ENCODE assay signal across 15 cellular contexts in the genomic region with DNA sequence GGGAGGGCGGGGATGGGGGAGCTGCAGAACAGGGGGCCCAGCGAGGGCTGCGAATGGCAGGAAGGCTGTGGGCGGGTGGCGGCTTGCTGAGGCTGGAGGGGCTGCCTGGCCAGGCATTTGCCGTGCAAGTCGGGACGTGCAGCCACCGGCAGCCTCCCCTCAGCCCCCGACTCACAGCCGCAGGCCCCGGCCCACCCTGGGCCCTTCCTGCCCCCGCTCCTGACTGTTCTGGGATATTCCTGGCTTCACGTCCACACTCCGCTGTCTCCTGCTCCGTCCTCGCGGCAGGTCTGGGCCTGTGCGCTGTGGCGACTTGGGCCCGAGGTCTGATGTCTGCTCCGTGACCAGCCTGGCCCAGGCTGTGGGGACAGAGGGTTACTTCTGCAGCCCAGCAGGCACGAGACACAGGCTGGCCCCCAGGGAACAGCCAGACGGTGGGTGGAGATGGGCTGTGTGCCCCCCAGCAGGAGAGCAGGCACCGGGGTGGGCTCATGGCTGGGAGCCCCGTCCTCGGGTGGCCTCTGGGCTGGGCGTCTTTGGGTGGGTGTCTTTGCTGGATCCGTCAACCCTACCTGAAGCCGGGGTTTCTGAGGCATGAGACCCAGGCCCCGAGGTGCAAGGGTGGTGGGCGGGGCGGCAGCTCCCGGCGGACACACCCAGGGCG.
DNase-seq lines count a peak whose midpoint lies in the region; ATAC-seq, FAIRE-seq and TF ChIP-seq lines count a peak whose summit lies in the region.
"Had no signal": no experiment of that assay in that cellular context is flagged by ENCODE, and none has a peak within 500 bp of the region (broad histone marks: within the 10 kb centered on the region; RNA-seq: fewer than 3 reads in every experiment).

No MANE protein-coding gene starts in this region.

- H3K14ac ChIP-seq in H1 (ENCODE audit: insufficient read length): no peak overlapping the region

- H3K4ac ChIP-seq in H1 (replicated peaks; ENCODE audit: insufficient read length, low read depth, low read length): no peak overlapping the region

- no peak for TF ChIP-seq EP300 in H1 (IDR thresholded peaks at IDR 0.05; ENCODE audit: borderline replicate concordance in 1 of 2, low read depth in 2 of 2, low read length in 2 of 2)

- H4K91ac ChIP-seq in H1 (replicated peaks; ENCODE audit: insufficient read length, low read length): peak overlapping the region; percentile 54

- WGBS in heart right ventricle, 2 donors: 62 to 65% methylated on average over 34 to 36 of the region's 36 CpGs
- 91% methylated on average over 23 of the region's 36 CpGs; no CpG with 5 or more reads in 1 of the 2 experiments for whole genome bisulfite sequencing in H1 (ENCODE audit: extremely low coverage in 1 of 2, insufficient coverage in 1 of 2, insufficient read length in 1 of 2, insufficient replicate concordance in 2 of 2, low coverage in 1 of 2, low lambda C conversion rate in 2 of 2, missing lambda C conversion rate in 1 of 2), 2 experiments

- H3K9ac ChIP-seq in H1 (replicated peaks in 1 of 4; ENCODE audit: extremely low read depth in 1 of 4, low read depth in 3 of 4, low read length in 3 of 4): no peak overlapping the region

- no peak overlapping the region for H2BK120ac ChIP-seq in H1 (replicated peaks; ENCODE audit: low read depth, low read length)

- H2BK20ac ChIP-seq in H1 (ENCODE audit: low read length): no peak overlapping the region

- no peak overlapping the region for H3K4me2 ChIP-seq in H1 (ENCODE audit: insufficient read depth in 1 of 2, low read depth in 2 of 2, low read length in 2 of 2)

- DNase-seq in Right ventricle myocardium superior (peak; percentile 35), heart right ventricle (no peak), H1 (ENCODE audit: low read depth in 1 of 2, low spot score in 2 of 2) (peak in 1 of 2 experiments; percentile 46), mucosa of descending colon (peak in 2 of 3 donors; percentile 24 to 36), uterus (peak; percentile 4 to 12), NAMALWA (ENCODE audit: low spot score) (no peak), activated gamma-delta T cell (lab: John Stamatoyannopoulos, UW) (no peak)
- DNase-seq: Calu3; esophagus squamous epithelium; NCI-H2171 treated with DMSO at 0.1 percent for 48 hours; nephron progenitor cell; stimulated activated naive CD4-positive, alpha-beta T cell had no signal

- TF ChIP-seq RAD21 in H1 (IDR thresholded peaks at IDR 0.05 in 1 of 2, conservative IDR thresholded peaks at IDR 0.05 in 1 of 2; ENCODE audit: low read depth in 2 of 2, low read length in 2 of 2): no peak

- FAIRE-seq in H1 (lab: Jason Lieb, UNC): no peak
- FAIRE-seq: colon had no signal

- H4K20me1 ChIP-seq in H1 (replicated peaks in 1 of 2; ENCODE audit: control insufficient read depth in 1 of 2, insufficient read depth in 2 of 2, low read length in 2 of 2): no peaks in the 10 kb centered on the region

- no peak overlapping the region for H3K56ac ChIP-seq in H1 (replicated peaks; ENCODE audit: insufficient read length, low read depth, low read length)

- peak overlapping the region; percentile 35; the same call in 1 of the 2 replicates for H2BK5ac ChIP-seq in H1 (ENCODE audit: low read depth, low read length)

- H3K4me3 ChIP-seq in heart right ventricle: no peak overlapping the region
- no peak overlapping the region for H3K4me3 ChIP-seq in H1 (ENCODE audit: extremely low read depth in 1 of 4, insufficient read depth in 2 of 4, low read depth in 3 of 4, low read length in 4 of 4)
- no peak overlapping the region for H3K4me3 ChIP-seq in mucosa of descending colon
- no peak overlapping the region for H3K4me3 ChIP-seq in uterus
- H3K4me3 ChIP-seq: adrenal gland had no signal

- H3K27ac ChIP-seq in heart right ventricle (no peak overlapping the region), H1 (ENCODE audit: low read depth, low read length) (no peak overlapping the region), uterus (no peak overlapping the region)
- H3K27ac ChIP-seq: adrenal gland, esophagus squamous epithelium had no signal

- intact Hi-C loops in Right ventricle myocardium superior (cut with DNase I) (no loop called here), heart right ventricle (cut with DNase I) (loop anchor here in 1 of 10 donors (10.0 kb wide), 1 partner anchor 118 kb away; no protein-coding TSS in a partner anchor), mucosa of descending colon (cut with DNase I, micrococcal nuclease) (no loop called here), uterus (cut with DNase I; ENCODE audit: low total_unique reads) (no loop called here)

- TF ChIP-seq CTCF in heart right ventricle (IDR thresholded peaks at IDR 0.05) (no peak), H1 (IDR thresholded peaks at IDR 0.05; ENCODE audit: control extremely low read depth in 1 of 3, insufficient read depth in 1 of 3, low read depth in 1 of 3, low read length in 3 of 3) (no peak), mucosa of descending colon (IDR thresholded peaks at IDR 0.05) (no peak), uterus (IDR thresholded peaks at IDR 0.05) (no peak)

- CTCF ChIA-PET in H1 (lab: Charles Lee; ENCODE audit: partially characterized antibody): no interaction called here

- H2BK15ac ChIP-seq in H1 (ENCODE audit: low read length): no peak overlapping the region

- POLR2A ChIA-PET in H1 (lab: Charles Lee; ENCODE audit: partially characterized antibody): no interaction called here

- ATAC-seq in Right ventricle myocardium superior (ENCODE audit: poor library complexity) (no peak), heart right ventricle (no peak), mucosa of descending colon (no peak), GM18520 (IDR thresholded peaks at IDR 0.05; ENCODE audit: unreplicated experiment) (no peak)

- H3K79me1 ChIP-seq in H1 (ENCODE audit: low read depth, low read length): no peaks in the 10 kb centered on the region

- no peak overlapping the region for H3K23ac ChIP-seq in H1 (ENCODE audit: insufficient read length)

- H2BK12ac ChIP-seq in H1 (ENCODE audit: low read depth, low read length): peak overlapping the region; percentile 50; the same call in 1 of the 2 replicates

- H3K79me2 ChIP-seq in H1 (ENCODE audit: control insufficient read depth in 1 of 2, insufficient read depth in 2 of 2, low read length in 2 of 2): no peaks in the 10 kb centered on the region

- H3K4me1 ChIP-seq in heart right ventricle: peaks cover 0 to 19% (median 13%) of the 10 kb centered on the region in 9 donors
- peaks cover 0 to 33% (median 18%) of the 10 kb centered on the region in 4 experiments; a peak in 6 of 7 replicates for H3K4me1 ChIP-seq in H1 (replicated peaks in 1 of 4; ENCODE audit: control insufficient read depth in 3 of 4, insufficient read depth in 4 of 4, low read length in 3 of 4)
- H3K4me1 ChIP-seq in mucosa of descending colon (ENCODE audit: low read depth): peaks cover 19% of the 10 kb centered on the region
- no peaks in the 10 kb centered on the region for H3K4me1 ChIP-seq in uterus
- H3K4me1 ChIP-seq: adrenal gland had no signal

- no peak overlapping the region for H2AFZ ChIP-seq in H1 (ENCODE audit: low read length)

- H3K9me3 ChIP-seq in heart right ventricle (no peaks in the 10 kb centered on the region), H1 (ENCODE audit: insufficient read depth in 2 of 2, low read depth in 1 of 2, low read length in 1 of 2) (peaks cover 0 to under 1% of the 10 kb centered on the region in 2 experiments; a peak in 1 of 4 replicates), mucosa of descending colon (no peaks in the 10 kb centered on the region), uterus (no peaks in the 10 kb centered on the region)
- H3K9me3 ChIP-seq: adrenal gland, esophagus squamous epithelium had no signal

- peak overlapping the region; percentile 39 for H4K5ac ChIP-seq in H1 (ENCODE audit: insufficient read length, low read depth, low read length)

- no peak overlapping the region for H4K8ac ChIP-seq in H1 (ENCODE audit: extremely low read depth, insufficient read depth, low read length)

- H3K36me3 ChIP-seq in heart right ventricle (no peaks in the 10 kb centered on the region), H1 (ENCODE audit: control insufficient read depth in 2 of 4, insufficient read depth in 4 of 4, low read length in 3 of 4) (no peaks in the 10 kb centered on the region), mucosa of descending colon (ENCODE audit: low read depth) (no peaks in the 10 kb centered on the region), uterus (no peaks in the 10 kb centered on the region)
- H3K36me3 ChIP-seq: adrenal gland, esophagus squamous epithelium had no signal

- H3K27me3 ChIP-seq in heart right ventricle: peaks cover 0 to 57% (median 41%) of the 10 kb centered on the region in 7 donors
- H3K27me3 ChIP-seq in H1 (replicated peaks in 1 of 4; ENCODE audit: control insufficient read depth in 3 of 4, extremely low read depth in 1 of 4, insufficient read depth in 3 of 4, low read length in 3 of 4): peaks cover 0 to 8% (median 5%) of the 10 kb centered on the region in 4 experiments; a peak in 4 of 7 replicates
- no peaks in the 10 kb centered on the region for H3K27me3 ChIP-seq in uterus

- H3K23me2 ChIP-seq in H1 (ENCODE audit: low read depth, low read length): peaks cover 2% of the 10 kb centered on the region; the same call in 1 of the 2 replicates

- H3K18ac ChIP-seq in H1 (ENCODE audit: extremely low read depth, low read length): no peak overlapping the region; the same call in 1 of the 2 replicates

- no peak overlapping the region for H2AK5ac ChIP-seq in H1 (ENCODE audit: low read depth, low read length)

- TF ChIP-seq POLR2A in H1 (IDR thresholded peaks at IDR 0.05; ENCODE audit: control extremely low read depth in 1 of 2, low read depth in 2 of 2, low read length in 2 of 2): no peak
- TF ChIP-seq POLR2A in uterus (IDR thresholded peaks at IDR 0.05): no peak

TF ChIP-seq in H1, 55 proteins besides CTCF, POLR2A, EP300 and RAD21:
- no peak for TF ChIP-seq CEBPB (IDR thresholded peaks at IDR 0.05; ENCODE audit: low read depth, low read length)
- 0 out of 2 replicates have a peak, but pooled peaks have one; percentile 43 for TF ChIP-seq GABPA (IDR thresholded peaks at IDR 0.05; ENCODE audit: borderline replicate concordance, insufficient read depth, low read length)
- TF ChIP-seq POU5F1 (IDR thresholded peaks at IDR 0.05; ENCODE audit: low read depth, low read length): no peak
- no peak for TF ChIP-seq HDAC6 (IDR thresholded peaks at IDR 0.05; ENCODE audit: low read depth, low read length)
- TF ChIP-seq EZH2 (IDR thresholded peaks at IDR 0.05; ENCODE audit: low read depth, low read length, severe bottlenecking): no peak
- TF ChIP-seq KDM1A (IDR thresholded peaks at IDR 0.05; ENCODE audit: borderline replicate concordance, low read length): no peak
- no peak for TF ChIP-seq NANOG (IDR thresholded peaks at IDR 0.05; ENCODE audit: insufficient read depth, low read depth, low read length, poor library complexity, severe bottlenecking)
- TF ChIP-seq SP1 (IDR thresholded peaks at IDR 0.05; ENCODE audit: low read depth, low read length): no peak

Comparison
In these comparisons a context has a peak if more than half of its experiments do, and no peak if none do; other contexts are left out.
1. DNase-seq: peak in Right ventricle myocardium superior (single experiment), mucosa of descending colon (2 of 3) and uterus (2 of 2); none in heart right ventricle (0 of 2), NAMALWA (single experiment) and activated gamma-delta T cell (single experiment).